28 cellular contexts compared by ENCODE assay signal in the genomic region with DNA sequence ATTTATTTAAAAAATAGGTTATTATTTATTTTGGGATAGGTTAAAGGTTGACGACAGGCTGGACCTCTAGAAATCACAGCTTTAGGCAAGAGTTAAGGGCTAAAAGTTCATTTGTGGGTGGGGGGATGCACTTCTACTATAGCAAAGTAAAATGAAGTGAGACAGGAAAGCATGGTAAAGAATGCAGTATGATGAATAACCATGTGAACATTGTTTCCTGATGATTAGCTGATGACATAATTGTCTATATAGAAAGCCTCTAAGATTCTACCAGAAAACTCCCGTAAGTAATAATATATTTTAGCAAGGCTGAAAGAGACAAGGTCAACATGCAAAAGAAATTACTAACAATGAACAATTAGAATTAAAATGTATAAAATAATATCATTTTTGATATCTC. TPM values are rescaled to one million over a fixed set of nuclear protein-coding genes. Genes with fewer than 3 reads are reported as not detected.
"Had no signal": no experiment of that assay in that cellular context is flagged by ENCODE, and none has a peak within 500 bp of the region (broad histone marks: within the 10 kb centered on the region; RNA-seq: fewer than 3 reads in every experiment).

No MANE protein-coding gene starts in this region.

- H3K36me3 ChIP-seq: heart right ventricle, left ventricle myocardium inferior, pancreas, prostate gland, right lobe of liver, suprapubic skin, thyroid gland had no signal

- FAIRE-seq: colon, frontal cortex, keratinocyte, pancreas, urothelium cell line had no signal

- H3K27me3 ChIP-seq: heart right ventricle, pancreas, right lobe of liver, suprapubic skin, thyroid gland had no signal

- DNase-seq: effector memory CD8-positive, alpha-beta T cell; heart right ventricle; hypothalamus; left cardiac atrium; left ventricle myocardium inferior; mesendoderm; naive B cell; occipital lobe; pancreas; right lobe of liver; stimulated activated CD4-positive, alpha-beta T cell treated with anti-CD3 and anti-CD28 coated beads, Interleukin-4, amount 100 ng/mL, for 1 hour; stimulated activated CD8-positive, alpha-beta memory T cell treated with anti-CD3 and anti-CD28 coated beads, Interleukin-4, amount 100 ng/mL, for 48 hours; stimulated activated naive CD8-positive, alpha-beta T cell treated with anti-CD3 and anti-CD28 coated beads, Interleukin-15, Interleukin-2, amounts not matched to agents 100 U/mL and 50 U/mL, for 24 hours; thyroid gland had no signal

- H3K27ac Mint-ChIP-seq: dendritic cell treated with granulocyte-macrophage colony-stimulating factor and Interleukin-4, amounts not matched to agents 40 ng/mL and 50 ng/mL, for 4 days; effector memory CD8-positive, alpha-beta T cell; naive B cell; nephron; stimulated activated effector memory CD8-positive, alpha-beta T cell treated with anti-CD3 and anti-CD28 coated beads, Interleukin-12 subunit alpha, Interleukin-12 subunit beta, amount 100 ng/mL, for 72 hours; type B pancreatic cell had no signal

- H3K4me1 Mint-ChIP-seq: naive B cell; nephron; stimulated activated effector memory CD8-positive, alpha-beta T cell treated with anti-CD3 and anti-CD28 coated beads, Interleukin-12 subunit alpha, Interleukin-12 subunit beta, amount 100 ng/mL, for 72 hours had no signal

- H3K4me1 ChIP-seq: heart right ventricle, left ventricle myocardium inferior, prostate gland, right lobe of liver, suprapubic skin had no signal

- H3K27me3 Mint-ChIP-seq: dendritic cell treated with granulocyte-macrophage colony-stimulating factor and Interleukin-4, amounts not matched to agents 40 ng/mL and 50 ng/mL, for 4 days had no signal

- H3K27ac ChIP-seq: heart right ventricle, left ventricle myocardium inferior, pancreas, prostate gland, right lobe of liver, suprapubic skin, thyroid gland had no signal

- H3K4me3 Mint-ChIP-seq: dendritic cell treated with granulocyte-macrophage colony-stimulating factor and Interleukin-4, amounts not matched to agents 40 ng/mL and 50 ng/mL, for 4 days; effector memory CD8-positive, alpha-beta T cell; naive B cell; nephron; stimulated activated effector memory CD8-positive, alpha-beta T cell treated with anti-CD3 and anti-CD28 coated beads, Interleukin-12 subunit alpha, Interleukin-12 subunit beta, amount 100 ng/mL, for 72 hours; type B pancreatic cell had no signal

- H3K9me3 ChIP-seq: pancreas, prostate gland, right lobe of liver, suprapubic skin, thyroid gland had no signal

- H3K36me3 Mint-ChIP-seq: naive B cell; stimulated activated effector memory CD8-positive, alpha-beta T cell treated with anti-CD3 and anti-CD28 coated beads, Interleukin-12 subunit alpha, Interleukin-12 subunit beta, amount 100 ng/mL, for 72 hours; type B pancreatic cell had no signal

- H3K4me3 ChIP-seq: heart right ventricle, left ventricle myocardium inferior, lung, pancreas, prostate gland, right lobe of liver, suprapubic skin, thyroid gland had no signal

RNA-seq across cellular contexts. Expression of gene PRSS37, which starts 25.7 kb away (rescaled TPM):
- total RNA-seq: frontal cortex, glomerular endothelial cell, heart right ventricle, left cardiac atrium, left ventricle myocardium inferior, lung, occipital lobe, pancreas, renal cortical epithelial cell, right lobe of liver, suprapubic skin, thyroid gland had no signal
- polyA plus RNA-seq: esophagus, heart right ventricle, keratinocyte, lung, pancreas had no signal

RNA-seq across cellular contexts. Expression of gene OR9A4, which starts 49.2 kb away (rescaled TPM):
- total RNA-seq: frontal cortex, glomerular endothelial cell, heart right ventricle, left cardiac atrium, left ventricle myocardium inferior, pancreas, prostate gland, right lobe of liver, suprapubic skin, thyroid gland had no signal
- polyA plus RNA-seq: esophagus, heart right ventricle, keratinocyte, lung, pancreas had no signal
